22 cellular contexts compared by ENCODE assay signal in genomic region chr11:75261902-75262361, GRCh38. TPM values are rescaled to one million over a fixed set of nuclear protein-coding genes. Genes with fewer than 3 reads are reported as not detected.
DNase-seq lines count a peak whose midpoint lies in the region; ATAC-seq and TF ChIP-seq lines count a peak whose summit lies in the region.
"Had no signal": no experiment of that assay in that cellular context is flagged by ENCODE, and none has a peak within 500 bp of the region (broad histone marks: within the 10 kb centered on the region; RNA-seq: fewer than 3 reads in every experiment).

No MANE protein-coding gene starts in this region.

- no peak for TF ChIP-seq POLR2A in sigmoid colon (IDR thresholded peaks at IDR 0.05)

- H3K9me3 ChIP-seq in Panc1 (ENCODE audit: control insufficient read depth, insufficient read depth, low read depth, low read length) (no peaks in the 10 kb centered on the region), sigmoid colon (no peaks in the 10 kb centered on the region)

- no peak overlapping the region for H3K27ac ChIP-seq in Panc1 (ENCODE audit: low read length)
- no peak overlapping the region for H3K27ac ChIP-seq in sigmoid colon
- H3K27ac ChIP-seq: WERI-Rb-1 had no signal

- no peak overlapping the region for H3K4me3 ChIP-seq in Panc1 (ENCODE audit: low read depth in 2 of 2, low read length in 2 of 2)
- no peak overlapping the region for H3K4me3 ChIP-seq in sigmoid colon

- peaks cover 43% of the 10 kb centered on the region for H3K27me3 Mint-ChIP-seq in Calu3 (ENCODE audit: unreplicated experiment)
- H3K27me3 Mint-ChIP-seq in stimulated activated naive B cell treated with anti-CD40 and anti-IgM and Interleukin-4, amounts not matched to agents 10 μg/mL and 1 μg/mL and 100 μg/mL, for 72 hours: peaks cover 11 to 19% of the 10 kb centered on the region in 2 donors
- H3K27me3 Mint-ChIP-seq: activated CD4-positive, alpha-beta memory T cell treated with anti-CD3 and anti-CD28 coated beads for 36 hours had no signal

- no peak for TF ChIP-seq EP300 in sigmoid colon (IDR thresholded peaks at IDR 0.05)

- POLR2A ChIA-PET in Panc1 (lab: Charles Lee): interaction anchor here (0.6 kb wide), 1 partner anchor 94 kb away, joined by 3 read pairs; no protein-coding TSS in a partner anchor

- no peak overlapping the region for H3K4me3 Mint-ChIP-seq in Calu3 (ENCODE audit: low read depth, unreplicated experiment)
- no peak overlapping the region for H3K4me3 Mint-ChIP-seq in stimulated activated naive B cell treated with anti-CD40 and anti-IgM and Interleukin-4, amounts not matched to agents 10 μg/mL and 1 μg/mL and 100 μg/mL, for 72 hours
- H3K4me3 Mint-ChIP-seq: activated CD4-positive, alpha-beta memory T cell treated with anti-CD3 and anti-CD28 coated beads for 36 hours had no signal

- H3K4me1 ChIP-seq in Panc1 (ENCODE audit: control insufficient read depth, insufficient read depth, low read length): peaks cover 35% of the 10 kb centered on the region
- H3K4me1 ChIP-seq in sigmoid colon: peaks cover 0 to 8% (median 3%) of the 10 kb centered on the region in 4 donors

- CTCF ChIA-PET in Panc1 (lab: Charles Lee) (interaction anchor here (0.5 kb wide), 1 partner anchor 12 kb away, joined by 5 read pairs; no protein-coding TSS in a partner anchor), Calu3 (lab: Charles Lee) (no interaction called here)

- TF ChIP-seq CTCF in Panc1 (IDR thresholded peaks at IDR 0.05) (no peak), sigmoid colon (IDR thresholded peaks at IDR 0.05) (no peak), Calu3 (IDR thresholded peaks at IDR 0.05; ENCODE audit: unreplicated experiment) (no peak)

- in situ Hi-C loops in Panc1 (cut with HindIII; ENCODE audit: low pct_unique_long_range_greater_than_20kb, low sequenced_read_pairs): no loop called here

- no peaks in the 10 kb centered on the region for H3K27me3 ChIP-seq in Panc1 (ENCODE audit: control insufficient read depth, insufficient read depth, low read length)
- no peaks in the 10 kb centered on the region for H3K27me3 ChIP-seq in sigmoid colon

- H3K36me3 ChIP-seq in Panc1 (ENCODE audit: control insufficient read depth, insufficient read depth, low read length) (0 out of 2 replicates have a peak, but pooled peaks cover 2% of the 10 kb centered on the region), sigmoid colon (peaks cover 0 to 18% (median 1%) of the 10 kb centered on the region in 4 donors)
- H3K36me3 ChIP-seq: WERI-Rb-1 had no signal

- 86 to 91% methylated on average over 6 of the region's 6 CpGs for WGBS in sigmoid colon, 2 donors

- BruUV-seq in Panc1 (replicated peaks; lab: Mats Ljungman, UMichigan) (no TSS peak), Calu3 (replicated peaks; lab: Mats Ljungman, UMichigan) (no TSS peak)

- intact Hi-C loops in Panc1 (cut with micrococcal nuclease; ENCODE audit: unreplicated experiment) (no loop called here), left colon (cut with DNase I, micrococcal nuclease) (no loop called here), sigmoid colon (cut with DNase I) (no loop called here), Calu3 (cut with micrococcal nuclease; ENCODE audit: unreplicated experiment) (no loop called here)

- H3K36me3 Mint-ChIP-seq in Calu3 (ENCODE audit: insufficient read depth, unreplicated experiment): no peaks in the 10 kb centered on the region
- no peaks in the 10 kb centered on the region for H3K36me3 Mint-ChIP-seq in stimulated activated naive B cell treated with anti-CD40 and anti-IgM and Interleukin-4, amounts not matched to agents 10 μg/mL and 1 μg/mL and 100 μg/mL, for 72 hours
- H3K36me3 Mint-ChIP-seq: activated CD4-positive, alpha-beta memory T cell treated with anti-CD3 and anti-CD28 coated beads for 36 hours had no signal

- DNase-seq in activated effector memory CD4-positive, alpha-beta T cell treated with anti-CD3 and anti-CD28 coated beads, Interleukin-2, amount 50 U/mL, for 16 hours: peak; percentile 51
- no peak for DNase-seq in activated effector memory CD4-positive, alpha-beta T cell treated with Interleukin-2 at 50 U/mL for 16 hours
- DNase-seq in Panc1 (ENCODE audit: low read depth, low spot score) (no peak), left colon (peak in 1 of 2 donors; percentile 22), sigmoid colon (peak; percentile 52), Calu3 (no peak), SIG-M5 (lab: John Stamatoyannopoulos, UW) (no peak)
- no peak for DNase-seq in stimulated activated naive B cell treated with anti-CD40 and anti-IgM and Interleukin-4, amounts not matched to agents 10 μg/mL and 1 μg/mL and 100 μg/mL, for 72 hours
- DNase-seq: activated CD4-positive, alpha-beta memory T cell treated with anti-CD3 and anti-CD28 coated beads for 36 hours; anterior cingulate cortex; hippocampal formation; NCI-H1694 treated with DMSO at 0.1 percent for 48 hours; NCI-H226; retina; RPMI8226; trophoblast cell; WERI-Rb-1 had no signal

- no peaks in the 10 kb centered on the region for H3K4me1 Mint-ChIP-seq in Calu3 (ENCODE audit: low read depth, unreplicated experiment)
- H3K4me1 Mint-ChIP-seq in stimulated activated naive B cell treated with anti-CD40 and anti-IgM and Interleukin-4, amounts not matched to agents 10 μg/mL and 1 μg/mL and 100 μg/mL, for 72 hours: peaks cover 27 to 35% of the 10 kb centered on the region in 2 donors

- no peak overlapping the region for H3K27ac Mint-ChIP-seq in Calu3 (ENCODE audit: unreplicated experiment)
- H3K27ac Mint-ChIP-seq in stimulated activated naive B cell treated with anti-CD40 and anti-IgM and Interleukin-4, amounts not matched to agents 10 μg/mL and 1 μg/mL and 100 μg/mL, for 72 hours: no peak overlapping the region
- H3K27ac Mint-ChIP-seq: activated T-helper 2 cell treated with anti-CD3 and anti-CD28 coated beads, Interferon-gamma antibody, Interleukin-2, Interleukin-4, amounts not matched to agents 10 μg/mL and 5 μg/mL and 100 μg/mL, durations not matched to agents 14 hours and 24 hours and 36 hours had no signal

- ATAC-seq in Panc1 (peak; percentile 9; the same call in 1 of the 2 replicates), left colon (peak; percentile 5)
- ATAC-seq in stimulated activated naive B cell treated with anti-CD40 and anti-IgM and Interleukin-4, amounts not matched to agents 10 μg/mL and 1 μg/mL and 100 μg/mL, for 72 hours (replicated peaks): no peak
- ATAC-seq: stimulated activated naive CD8-positive, alpha-beta T cell treated with anti-CD3 and anti-CD28 coated beads, Interleukin-15, Interleukin-2, amounts not matched to agents 100 U/mL and 50 U/mL, for 24 hours had no signal

- no peaks in the 10 kb centered on the region for H3K9me3 Mint-ChIP-seq in Calu3 (ENCODE audit: low read depth, unreplicated experiment)
- no peaks in the 10 kb centered on the region for H3K9me3 Mint-ChIP-seq in stimulated activated naive B cell treated with anti-CD40 and anti-IgM and Interleukin-4, amounts not matched to agents 10 μg/mL and 1 μg/mL and 100 μg/mL, for 72 hours
- H3K9me3 Mint-ChIP-seq: activated CD4-positive, alpha-beta memory T cell treated with anti-CD3 and anti-CD28 coated beads for 36 hours; activated T-helper 2 cell treated with anti-CD3 and anti-CD28 coated beads, Interferon-gamma antibody, Interleukin-2, Interleukin-4, amounts not matched to agents 10 μg/mL and 5 μg/mL and 100 μg/mL, durations not matched to agents 14 hours and 24 hours and 36 hours had no signal

RNA-seq across cellular contexts. Expression of gene TPBGL, which starts 21.4 kb away (rescaled TPM):
- total RNA-seq in Panc1 (2021; ENCODE audit: unreplicated experiment): 0.54 TPM
- 0.80 TPM for polyA plus RNA-seq in Panc1 (2012; ENCODE audit: insufficient read length)
- total RNA-seq in left colon: under 1 TPM in 1 of 2 donors, not detected in 1; 0.11 TPM
- under 1 TPM in 3 of 4 donors, not detected in 1; 0.33 to 0.68 (median 0.36) TPM for total RNA-seq in sigmoid colon
- polyA plus RNA-seq in sigmoid colon: under 1 TPM in 1 of 3 donors, not detected in 2; 0.28 TPM
- not detected in 2 replicates for total RNA-seq in Calu3 (2022)
- total RNA-seq: Daoy, H4 had no signal
- polyA plus RNA-seq: keratinocyte had no signal

Comparison
In these comparisons a context has a peak if more than half of its experiments do, and no peak if none do; other contexts are left out.
1. DNase-seq: peak in activated effector memory CD4-positive, alpha-beta T cell treated with anti-CD3 and anti-CD28 coated beads, Interleukin-2, amount 50 U/mL, for 16 hours (single experiment) and sigmoid colon (single experiment); none in activated effector memory CD4-positive, alpha-beta T cell treated with Interleukin-2 at 50 U/mL for 16 hours (single experiment), Panc1 (single experiment), Calu3 (single experiment), stimulated activated naive B cell treated with anti-CD40 and anti-IgM and Interleukin-4, amounts not matched to agents 10 μg/mL and 1 μg/mL and 100 μg/mL, for 72 hours (single experiment) and SIG-M5 (single experiment).
2. ATAC-seq: peak in Panc1 (single experiment) and left colon (single experiment); none in stimulated activated naive B cell treated with anti-CD40 and anti-IgM and Interleukin-4, amounts not matched to agents 10 μg/mL and 1 μg/mL and 100 μg/mL, for 72 hours (0 of 2).